In the genomic region with DNA sequence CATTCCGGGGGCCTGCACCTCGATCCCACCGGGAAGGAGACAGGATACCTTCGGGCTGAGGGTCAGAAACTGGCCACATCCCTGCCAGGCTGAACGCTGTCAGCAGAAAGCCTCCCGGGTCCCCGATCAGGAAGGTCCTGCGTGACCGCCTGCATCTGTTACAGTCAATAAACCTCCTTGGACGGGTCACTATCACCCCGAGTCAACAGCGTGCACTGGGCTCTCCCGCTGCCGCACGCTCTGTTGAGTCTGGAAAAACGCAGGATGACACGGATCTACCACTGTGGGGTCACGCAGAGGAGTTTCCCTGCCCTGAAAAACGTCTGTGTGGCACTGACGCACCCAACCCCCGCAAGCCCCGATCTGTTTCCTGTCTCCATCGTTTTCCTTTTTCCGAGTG, we compare ENCODE assay signal across 11 cellular contexts. TPM values are rescaled to one million over a fixed set of nuclear protein-coding genes. Genes with fewer than 3 reads are reported as not detected.
DNase-seq lines count a peak whose midpoint lies in the region; ATAC-seq and TF ChIP-seq lines count a peak whose summit lies in the region.
"Had no signal": no experiment of that assay in that cellular context is flagged by ENCODE, and none has a peak within 500 bp of the region (broad histone marks: within the 10 kb centered on the region; RNA-seq: fewer than 3 reads in every experiment).

No MANE protein-coding gene starts in this region.

- peak overlapping the region; percentile 27 for H3K4me3 ChIP-seq in CD8-positive, alpha-beta T cell (ENCODE audit: low read depth, low read length)
- H3K4me3 ChIP-seq in OCI-LY3 (ENCODE audit: low read length), result peak overlapping the region; percentile 63
- peak overlapping the region; percentile 48 for H3K4me3 ChIP-seq in epithelial cell of esophagus (ENCODE audit: low read length)
- H3K4me3 ChIP-seq in neuron (ENCODE audit: low read length), result peak overlapping the region; percentile 71
- no peak overlapping the region for H3K4me3 ChIP-seq in MM.1S (ENCODE audit: low read length)
- H3K4me3 ChIP-seq: GM12878 had no signal

- H3K9me3 ChIP-seq in CD8-positive, alpha-beta T cell (ENCODE audit: low read length), result no peaks in the 10 kb centered on the region
- no peaks in the 10 kb centered on the region for H3K9me3 ChIP-seq in OCI-LY3 (ENCODE audit: insufficient read depth, low read length)
- H3K9me3 ChIP-seq in neuron (ENCODE audit: low read length), result peaks cover under 1% of the 10 kb centered on the region
- H3K9me3 ChIP-seq in MM.1S (replicated peaks; ENCODE audit: insufficient read depth, low read length), result no peaks in the 10 kb centered on the region

- no peaks in the 10 kb centered on the region for H3K9me3 Mint-ChIP-seq in CD8-positive, alpha-beta T cell

- intact Hi-C loops in CD8-positive, alpha-beta T cell (cut with DNase I, micrococcal nuclease), result loop anchor here in 1 of 2 experiments (1.0 kb wide), 1 partner anchor 29 kb away; no protein-coding TSS in a partner anchor

- no peaks in the 10 kb centered on the region for H3K36me3 Mint-ChIP-seq in CD8-positive, alpha-beta T cell

- H3K4me1 Mint-ChIP-seq in CD8-positive, alpha-beta T cell (ENCODE audit: low read depth), result peaks cover 57% of the 10 kb centered on the region

- H2AFZ ChIP-seq in OCI-LY3 (ENCODE audit: low read depth, low read length) (no peak overlapping the region), neuron (ENCODE audit: low read depth, low read length) (no peak overlapping the region), MM.1S (ENCODE audit: low read length) (no peak overlapping the region)

- POLR2A ChIA-PET in CD8-positive, alpha-beta T cell (lab: Charles Lee), result no interaction called here

- H3K79me2 ChIP-seq in OCI-LY3 (ENCODE audit: low read length), result peaks cover 21% of the 10 kb centered on the region
- H3K79me2 ChIP-seq in MM.1S (ENCODE audit: low read length), result no peaks in the 10 kb centered on the region

- H4K20me1 ChIP-seq in OCI-LY3 (ENCODE audit: insufficient read depth, low read length) (peaks cover 10% of the 10 kb centered on the region; the same call in 1 of the 2 replicates), MM.1S (ENCODE audit: insufficient read depth, low read length) (no peaks in the 10 kb centered on the region)

- H3K27ac Mint-ChIP-seq in CD8-positive, alpha-beta T cell, result no peak overlapping the region

- no peaks in the 10 kb centered on the region for H3F3A ChIP-seq in MM.1S (ENCODE audit: insufficient read depth, low read length)

- CTCF ChIA-PET in CD8-positive, alpha-beta T cell (lab: Charles Lee), result no interaction called here

- no peak overlapping the region for H3K9ac ChIP-seq in OCI-LY3 (ENCODE audit: low read length)
- no peak overlapping the region for H3K9ac ChIP-seq in MM.1S (ENCODE audit: low read length)

- H3K36me3 ChIP-seq in CD8-positive, alpha-beta T cell (ENCODE audit: insufficient read depth, low read length), result no peaks in the 10 kb centered on the region
- no peaks in the 10 kb centered on the region for H3K36me3 ChIP-seq in OCI-LY3 (replicated peaks; ENCODE audit: low read depth, low read length)
- H3K36me3 ChIP-seq in neuron (ENCODE audit: insufficient read depth, low read length), result no peaks in the 10 kb centered on the region
- H3K36me3 ChIP-seq in MM.1S (replicated peaks; ENCODE audit: insufficient read depth, low read length), result no peaks in the 10 kb centered on the region

- H3K4me3 Mint-ChIP-seq in CD8-positive, alpha-beta T cell, result peak overlapping the region; percentile 83

- H3K27me3 ChIP-seq in CD8-positive, alpha-beta T cell (ENCODE audit: insufficient read depth, low read length), result peaks cover 3% of the 10 kb centered on the region
- H3K27me3 ChIP-seq in OCI-LY3 (ENCODE audit: low read depth, low read length) (no peaks in the 10 kb centered on the region), neuron (ENCODE audit: insufficient read depth, low read length) (no peaks in the 10 kb centered on the region), MM.1S (replicated peaks; ENCODE audit: insufficient read depth, low read length) (no peaks in the 10 kb centered on the region)

- DNase-seq in CD8-positive, alpha-beta T cell, result no peak
- no peak for DNase-seq in epithelial cell of esophagus (ENCODE audit: low read depth)
- no peak for DNase-seq in germinal center (ENCODE audit: low spot score)
- DNase-seq in MM.1S, result no peak
- DNase-seq in NCI-H146 (lab: John Stamatoyannopoulos, UW), result no peak
- DNase-seq: activated CD4-positive, CD25-positive, alpha-beta regulatory T cell; NCI-H1105 had no signal

- no peak overlapping the region for H3K27ac ChIP-seq in CD8-positive, alpha-beta T cell (ENCODE audit: low read depth, low read length)
- H3K27ac ChIP-seq in OCI-LY3 (ENCODE audit: low read length) (no peak overlapping the region), MM.1S (ENCODE audit: low read length) (no peak overlapping the region)

- TF ChIP-seq CTCF in CD8-positive, alpha-beta T cell (IDR thresholded peaks at IDR 0.05), result no peak
- TF ChIP-seq CTCF in OCI-LY3 (IDR thresholded peaks at IDR 0.05; ENCODE audit: low read depth, low read length), result no peak
- no peak for TF ChIP-seq CTCF in epithelial cell of esophagus (IDR thresholded peaks at IDR 0.05; ENCODE audit: insufficient read depth, low read depth, low read length, missing control alignments)
- TF ChIP-seq CTCF in MM.1S (IDR thresholded peaks at IDR 0.05; ENCODE audit: low read length), result no peak

- no peak for ATAC-seq in CD8-positive, alpha-beta T cell
- ATAC-seq in GM18520 (IDR thresholded peaks at IDR 0.05; ENCODE audit: unreplicated experiment), result no peak
- ATAC-seq: GM12878 had no signal

- H3K4me2 ChIP-seq in OCI-LY3 (ENCODE audit: low read length) (peak overlapping the region; percentile 53), MM.1S (ENCODE audit: low read depth, low read length) (no peak overlapping the region)

- no peaks in the 10 kb centered on the region for H3K9me2 ChIP-seq in MM.1S (replicated peaks; ENCODE audit: insufficient read depth, low read length)

- peaks cover 7% of the 10 kb centered on the region for H3K4me1 ChIP-seq in CD8-positive, alpha-beta T cell (ENCODE audit: insufficient read depth, low read length)
- H3K4me1 ChIP-seq in OCI-LY3 (ENCODE audit: low read length) (no peaks in the 10 kb centered on the region), neuron (ENCODE audit: insufficient read depth, low read length) (peaks cover 32% of the 10 kb centered on the region), MM.1S (ENCODE audit: low read length) (no peaks in the 10 kb centered on the region)

- H3K27me3 Mint-ChIP-seq in CD8-positive, alpha-beta T cell (ENCODE audit: low read depth), result peaks cover 31% of the 10 kb centered on the region

RNA-seq across cellular contexts. Expression of a gene that starts 12.1 kb away (rescaled TPM):
- total RNA-seq in CD8-positive, alpha-beta T cell, result 10 to 100 TPM; 17.6 to 19.5 TPM

RNA-seq across cellular contexts. Expression of a gene that starts 56.0 kb away (rescaled TPM):
- total RNA-seq in CD8-positive, alpha-beta T cell, result 10 to 100 TPM; 62.2 to 62.5 TPM
